Comparison of ENCODE assay signal across 1 cellular context in the genomic region with DNA sequence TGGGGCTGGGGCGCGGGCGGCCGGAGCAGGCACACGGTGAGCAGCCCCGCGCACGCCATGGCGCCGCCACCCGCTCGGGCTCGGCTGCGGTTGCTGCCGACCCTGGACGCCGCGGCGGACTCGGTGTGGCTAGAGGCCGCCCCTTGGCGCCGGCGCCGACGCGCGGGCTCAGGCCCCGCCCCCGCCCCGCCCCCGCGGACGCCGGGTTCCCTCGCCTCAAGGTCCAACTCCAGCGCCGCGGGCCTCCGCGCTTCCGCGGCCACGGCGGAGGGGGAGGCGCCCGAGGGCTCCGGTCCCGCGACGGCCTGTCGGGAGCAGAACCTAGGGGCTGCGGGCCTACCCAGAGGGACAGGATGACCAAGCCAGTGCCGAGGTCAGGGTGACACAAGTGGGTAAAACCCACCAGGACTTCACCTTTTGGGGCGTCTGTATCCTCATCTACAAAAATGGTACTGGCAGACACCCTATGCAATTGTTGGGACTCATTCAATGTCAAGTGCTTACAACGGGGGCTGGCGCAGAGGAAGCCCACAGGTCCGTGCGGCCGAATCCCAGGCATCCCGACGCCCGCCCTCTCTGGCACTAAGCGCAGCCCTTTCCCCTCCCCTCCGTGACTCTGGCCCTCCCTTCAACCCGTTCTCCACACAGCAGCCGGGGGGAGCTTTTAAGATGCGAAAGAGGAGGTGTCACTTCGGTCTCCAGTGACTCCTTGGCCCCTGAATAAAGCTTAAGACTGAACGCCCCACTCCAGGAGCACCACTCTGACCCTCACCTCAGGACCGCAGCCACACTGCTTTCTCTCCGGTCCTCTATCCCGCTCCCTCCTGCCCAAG.
TF ChIP-seq lines count a peak whose summit lies in the region.

Gene NECAB3, minus strand, starts transcription at position 135 of the 833 bp plus-strand sequence. Its CDS starts 76 bp downstream, at position 59.

TF ChIP-seq in HepG2, 621 proteins besides CTCF, POLR2A, EP300 and RAD21 (continued from another document and continues in another):
- TF ChIP-seq, protein P1, sequence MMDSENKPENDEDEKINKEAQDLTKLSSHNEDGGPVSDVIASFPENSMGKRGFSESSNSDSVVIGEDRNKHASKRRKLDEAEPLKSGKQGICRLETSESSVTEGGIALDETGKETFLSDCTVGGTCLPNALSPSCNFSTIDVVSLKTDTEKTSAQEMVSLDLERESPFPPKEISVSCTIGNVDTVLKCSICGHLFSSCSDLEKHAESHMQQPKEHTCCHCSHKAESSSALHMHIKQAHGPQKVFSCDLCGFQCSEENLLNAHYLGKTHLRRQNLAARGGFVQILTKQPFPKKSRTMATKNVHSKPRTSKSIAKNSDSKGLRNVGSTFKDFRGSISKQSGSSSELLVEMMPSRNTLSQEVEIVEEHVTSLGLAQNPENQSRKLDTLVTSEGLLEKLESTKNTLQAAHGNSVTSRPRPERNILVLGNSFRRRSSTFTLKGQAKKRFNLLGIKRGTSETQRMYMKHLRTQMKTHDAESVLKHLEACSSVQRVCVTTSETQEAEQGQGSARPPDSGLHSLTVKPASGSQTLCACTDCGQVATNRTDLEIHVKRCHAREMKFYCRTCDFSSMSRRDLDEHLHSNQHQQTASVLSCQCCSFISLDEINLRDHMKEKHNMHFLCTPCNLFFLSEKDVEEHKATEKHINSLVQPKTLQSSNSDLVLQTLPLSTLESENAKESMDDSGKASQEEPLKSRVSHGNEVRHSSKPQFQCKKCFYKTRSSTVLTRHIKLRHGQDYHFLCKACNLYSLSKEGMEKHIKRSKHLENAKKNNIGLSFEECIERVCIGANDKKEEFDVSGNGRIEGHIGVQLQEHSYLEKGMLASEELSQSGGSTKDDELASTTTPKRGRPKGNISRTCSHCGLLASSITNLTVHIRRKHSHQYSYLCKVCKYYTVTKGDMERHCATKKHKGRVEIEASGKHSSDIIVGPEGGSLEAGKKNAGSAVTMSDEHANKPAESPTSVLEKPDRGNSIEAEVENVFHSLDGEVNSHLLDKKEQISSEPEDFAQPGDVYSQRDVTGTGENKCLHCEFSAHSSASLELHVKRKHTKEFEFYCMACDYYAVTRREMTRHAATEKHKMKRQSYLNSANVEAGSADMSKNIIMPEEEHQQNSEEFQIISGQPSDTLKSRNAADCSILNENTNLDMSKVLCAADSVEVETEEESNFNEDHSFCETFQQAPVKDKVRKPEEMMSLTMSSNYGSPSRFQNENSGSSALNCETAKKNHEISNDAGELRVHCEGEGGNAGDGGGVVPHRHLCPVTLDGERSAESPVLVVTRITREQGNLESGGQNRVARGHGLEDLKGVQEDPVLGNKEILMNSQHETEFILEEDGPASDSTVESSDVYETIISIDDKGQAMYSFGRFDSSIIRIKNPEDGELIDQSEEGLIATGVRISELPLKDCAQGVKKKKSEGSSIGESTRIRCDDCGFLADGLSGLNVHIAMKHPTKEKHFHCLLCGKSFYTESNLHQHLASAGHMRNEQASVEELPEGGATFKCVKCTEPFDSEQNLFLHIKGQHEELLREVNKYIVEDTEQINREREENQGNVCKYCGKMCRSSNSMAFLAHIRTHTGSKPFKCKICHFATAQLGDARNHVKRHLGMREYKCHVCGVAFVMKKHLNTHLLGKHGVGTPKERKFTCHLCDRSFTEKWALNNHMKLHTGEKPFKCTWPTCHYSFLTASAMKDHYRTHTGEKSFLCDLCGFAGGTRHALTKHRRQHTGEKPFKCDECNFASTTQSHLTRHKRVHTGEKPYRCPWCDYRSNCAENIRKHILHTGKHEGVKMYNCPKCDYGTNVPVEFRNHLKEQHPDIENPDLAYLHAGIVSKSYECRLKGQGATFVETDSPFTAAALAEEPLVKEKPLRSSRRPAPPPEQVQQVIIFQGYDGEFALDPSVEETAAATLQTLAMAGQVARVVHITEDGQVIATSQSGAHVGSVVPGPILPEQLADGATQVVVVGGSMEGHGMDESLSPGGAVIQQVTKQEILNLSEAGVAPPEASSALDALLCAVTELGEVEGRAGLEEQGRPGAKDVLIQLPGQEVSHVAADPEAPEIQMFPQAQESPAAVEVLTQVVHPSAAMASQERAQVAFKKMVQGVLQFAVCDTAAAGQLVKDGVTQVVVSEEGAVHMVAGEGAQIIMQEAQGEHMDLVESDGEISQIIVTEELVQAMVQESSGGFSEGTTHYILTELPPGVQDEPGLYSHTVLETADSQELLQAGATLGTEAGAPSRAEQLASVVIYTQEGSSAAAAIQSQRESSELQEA (CRISPR knock-in tag; IDR thresholded peaks at IDR 0.05; ENCODE audit: not compliant biosample characterization), result peak; percentile 81
- TF ChIP-seq ZSCAN25 (CRISPR knock-in tag; IDR thresholded peaks at IDR 0.05), result peak; percentile 63; the same call in 1 of the 2 replicates
- no peak; the same call in none of the 2 replicates for TF ChIP-seq ZNF296 (CRISPR knock-in tag; conservative IDR thresholded peaks at IDR 0.05)
- TF ChIP-seq ZNF331 (CRISPR knock-in tag; IDR thresholded peaks at IDR 0.05), result peak; percentile 74; the same call in 1 of the 2 replicates
- TF ChIP-seq HOMEZ (CRISPR knock-in tag; IDR thresholded peaks at IDR 0.05; ENCODE audit: low read depth), result no peak
- peak; percentile 84 for TF ChIP-seq AKNA (CRISPR knock-in tag; IDR thresholded peaks at IDR 0.05; ENCODE audit: borderline replicate concordance)
- TF ChIP-seq ZUFSP (CRISPR knock-in tag; IDR thresholded peaks at IDR 0.05; ENCODE audit: borderline replicate concordance), result no peak
- TF ChIP-seq, protein P2, sequence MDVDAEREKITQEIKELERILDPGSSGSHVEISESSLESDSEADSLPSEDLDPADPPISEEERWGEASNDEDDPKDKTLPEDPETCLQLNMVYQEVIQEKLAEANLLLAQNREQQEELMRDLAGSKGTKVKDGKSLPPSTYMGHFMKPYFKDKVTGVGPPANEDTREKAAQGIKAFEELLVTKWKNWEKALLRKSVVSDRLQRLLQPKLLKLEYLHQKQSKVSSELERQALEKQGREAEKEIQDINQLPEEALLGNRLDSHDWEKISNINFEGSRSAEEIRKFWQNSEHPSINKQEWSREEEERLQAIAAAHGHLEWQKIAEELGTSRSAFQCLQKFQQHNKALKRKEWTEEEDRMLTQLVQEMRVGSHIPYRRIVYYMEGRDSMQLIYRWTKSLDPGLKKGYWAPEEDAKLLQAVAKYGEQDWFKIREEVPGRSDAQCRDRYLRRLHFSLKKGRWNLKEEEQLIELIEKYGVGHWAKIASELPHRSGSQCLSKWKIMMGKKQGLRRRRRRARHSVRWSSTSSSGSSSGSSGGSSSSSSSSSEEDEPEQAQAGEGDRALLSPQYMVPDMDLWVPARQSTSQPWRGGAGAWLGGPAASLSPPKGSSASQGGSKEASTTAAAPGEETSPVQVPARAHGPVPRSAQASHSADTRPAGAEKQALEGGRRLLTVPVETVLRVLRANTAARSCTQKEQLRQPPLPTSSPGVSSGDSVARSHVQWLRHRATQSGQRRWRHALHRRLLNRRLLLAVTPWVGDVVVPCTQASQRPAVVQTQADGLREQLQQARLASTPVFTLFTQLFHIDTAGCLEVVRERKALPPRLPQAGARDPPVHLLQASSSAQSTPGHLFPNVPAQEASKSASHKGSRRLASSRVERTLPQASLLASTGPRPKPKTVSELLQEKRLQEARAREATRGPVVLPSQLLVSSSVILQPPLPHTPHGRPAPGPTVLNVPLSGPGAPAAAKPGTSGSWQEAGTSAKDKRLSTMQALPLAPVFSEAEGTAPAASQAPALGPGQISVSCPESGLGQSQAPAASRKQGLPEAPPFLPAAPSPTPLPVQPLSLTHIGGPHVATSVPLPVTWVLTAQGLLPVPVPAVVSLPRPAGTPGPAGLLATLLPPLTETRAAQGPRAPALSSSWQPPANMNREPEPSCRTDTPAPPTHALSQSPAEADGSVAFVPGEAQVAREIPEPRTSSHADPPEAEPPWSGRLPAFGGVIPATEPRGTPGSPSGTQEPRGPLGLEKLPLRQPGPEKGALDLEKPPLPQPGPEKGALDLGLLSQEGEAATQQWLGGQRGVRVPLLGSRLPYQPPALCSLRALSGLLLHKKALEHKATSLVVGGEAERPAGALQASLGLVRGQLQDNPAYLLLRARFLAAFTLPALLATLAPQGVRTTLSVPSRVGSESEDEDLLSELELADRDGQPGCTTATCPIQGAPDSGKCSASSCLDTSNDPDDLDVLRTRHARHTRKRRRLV (CRISPR knock-in tag; IDR thresholded peaks at IDR 0.05), result no peak
- TF ChIP-seq ARNTL (CRISPR knock-in tag; IDR thresholded peaks at IDR 0.05), result peak; percentile 55; the same call in 1 of the 2 replicates
- no peak; the same call in 1 of the 2 replicates for TF ChIP-seq ZFP41 (CRISPR knock-in tag; IDR thresholded peaks at IDR 0.05; ENCODE audit: borderline replicate concordance)
- no peak for TF ChIP-seq KDM3A (CRISPR knock-in tag; IDR thresholded peaks at IDR 0.05; ENCODE audit: low read depth)
- TF ChIP-seq ZFP36 (IDR thresholded peaks at IDR 0.05; ENCODE audit: borderline replicate concordance, low read depth, low read length, partially characterized antibody), result no peak
- no peak for TF ChIP-seq FOSL1 (CRISPR knock-in tag; IDR thresholded peaks at IDR 0.05; ENCODE audit: borderline replicate concordance)
- TF ChIP-seq ZEB1 (IDR thresholded peaks at IDR 0.05; ENCODE audit: insufficient replicate concordance, low read depth), result no peak
- TF ChIP-seq E2F1 (CRISPR knock-in tag; IDR thresholded peaks at IDR 0.05), result peak; percentile 80; the same call in 1 of the 2 replicates
- no peak for TF ChIP-seq ZNF160 (CRISPR knock-in tag; IDR thresholded peaks at IDR 0.05)
- no peak for TF ChIP-seq NR3C1 (CRISPR knock-in tag; IDR thresholded peaks at IDR 0.05)
- no peak for TF ChIP-seq KDM1A (CRISPR knock-in tag; IDR thresholded peaks at IDR 0.05)
- TF ChIP-seq ZBTB3 (CRISPR knock-in tag; IDR thresholded peaks at IDR 0.05; ENCODE audit: borderline replicate concordance, low read depth), result peak; percentile 82; the same call in 1 of the 2 replicates
